ENCODE assay signal across 15 cellular contexts in the genomic region with DNA sequence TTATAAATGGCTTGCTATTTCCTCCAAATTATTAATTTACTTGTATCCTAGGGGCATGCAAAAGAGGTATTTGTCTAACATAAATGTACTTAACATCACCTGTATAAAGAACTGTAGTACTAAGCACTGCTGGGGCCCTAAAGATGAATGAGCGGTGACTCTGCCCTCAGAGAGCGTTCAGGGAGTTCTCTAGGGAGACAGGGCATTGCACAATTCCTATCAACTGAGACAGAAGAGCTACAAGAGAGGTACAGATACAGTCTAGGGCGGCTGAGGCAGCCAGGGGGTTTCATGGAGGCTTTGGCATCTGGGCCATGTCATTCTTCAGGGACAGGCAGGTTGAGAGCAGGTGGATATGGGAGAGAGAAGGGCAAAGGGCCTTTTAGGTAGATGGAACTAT.
"Had no signal": no experiment of that assay in that cellular context is flagged by ENCODE, and none has a peak within 500 bp of the region (broad histone marks: within the 10 kb centered on the region; RNA-seq: fewer than 3 reads in every experiment).

No MANE protein-coding gene starts in this region.

- H3K9me3 Mint-ChIP-seq: activated naive CD4-positive, alpha-beta T cell treated with anti-CD3 and anti-CD28 coated beads, Interleukin-2, amount 10 ng/mL, durations not matched to agents 7 days and 5 days; naive thymus-derived CD8-positive, alpha-beta T cell; stimulated activated memory B cell treated with anti-CD40 and anti-IgM and Interleukin-4, amounts not matched to agents 10 μg/mL and 1 μg/mL and 100 μg/mL, for 72 hours had no signal

- H3K27ac ChIP-seq: ascending aorta, dorsolateral prefrontal cortex, gastrocnemius medialis, neutrophil, parathyroid adenoma had no signal

- H3K4me3 ChIP-seq: ascending aorta, dorsolateral prefrontal cortex, gastrocnemius medialis had no signal

- DNase-seq: activated CD4-positive, alpha-beta T cell treated with anti-CD3 and anti-CD28 coated beads, Interleukin-2, amount 50 U/mL, for 4 hours; activated CD4-positive, CD25-positive, alpha-beta regulatory T cell treated with anti-CD3 and anti-CD28 coated beads, Interleukin-2, amount 50 U/mL, for 72 hours; activated naive CD4-positive, alpha-beta T cell treated with anti-CD3 and anti-CD28 coated beads, Interleukin-2, amount 10 ng/mL, durations not matched to agents 7 days and 5 days; dorsolateral prefrontal cortex; gastrocnemius medialis; islet precursor cell; naive thymus-derived CD8-positive, alpha-beta T cell; T-helper 1 cell; trophoblast cell had no signal

- ATAC-seq: gastrocnemius medialis; left lobe of liver; naive thymus-derived CD8-positive, alpha-beta T cell; stimulated activated memory B cell treated with anti-CD40 and anti-IgM and Interleukin-4, amounts not matched to agents 10 μg/mL and 1 μg/mL and 100 μg/mL, for 72 hours had no signal

- H3K4me1 Mint-ChIP-seq: activated naive CD4-positive, alpha-beta T cell treated with anti-CD3 and anti-CD28 coated beads, Interleukin-2, amount 10 ng/mL, durations not matched to agents 7 days and 5 days; naive thymus-derived CD8-positive, alpha-beta T cell; stimulated activated memory B cell treated with anti-CD40 and anti-IgM and Interleukin-4, amounts not matched to agents 10 μg/mL and 1 μg/mL and 100 μg/mL, for 72 hours had no signal

- H3K9ac ChIP-seq: parathyroid adenoma had no signal

- H3K27me3 ChIP-seq: ascending aorta, dorsolateral prefrontal cortex, gastrocnemius medialis, neutrophil had no signal

- H3K27me3 Mint-ChIP-seq: activated naive CD4-positive, alpha-beta T cell treated with anti-CD3 and anti-CD28 coated beads, Interleukin-2, amount 10 ng/mL, durations not matched to agents 7 days and 5 days; naive thymus-derived CD8-positive, alpha-beta T cell; stimulated activated memory B cell treated with anti-CD40 and anti-IgM and Interleukin-4, amounts not matched to agents 10 μg/mL and 1 μg/mL and 100 μg/mL, for 72 hours had no signal

- H3K4me1 ChIP-seq: ascending aorta, gastrocnemius medialis, parathyroid adenoma had no signal

- H3K9me3 ChIP-seq: ascending aorta, gastrocnemius medialis, neutrophil had no signal

- H3K4me3 Mint-ChIP-seq: activated naive CD4-positive, alpha-beta T cell treated with anti-CD3 and anti-CD28 coated beads, Interleukin-2, amount 10 ng/mL, durations not matched to agents 7 days and 5 days; naive thymus-derived CD8-positive, alpha-beta T cell; stimulated activated memory B cell treated with anti-CD40 and anti-IgM and Interleukin-4, amounts not matched to agents 10 μg/mL and 1 μg/mL and 100 μg/mL, for 72 hours had no signal

- H3K27ac Mint-ChIP-seq: activated naive CD4-positive, alpha-beta T cell treated with anti-CD3 and anti-CD28 coated beads, Interleukin-2, amount 10 ng/mL, durations not matched to agents 7 days and 5 days; stimulated activated memory B cell treated with anti-CD40 and anti-IgM and Interleukin-4, amounts not matched to agents 10 μg/mL and 1 μg/mL and 100 μg/mL, for 72 hours had no signal

- FAIRE-seq: endometrium had no signal
